8 cellular contexts compared by ENCODE assay signal in the genomic region with DNA sequence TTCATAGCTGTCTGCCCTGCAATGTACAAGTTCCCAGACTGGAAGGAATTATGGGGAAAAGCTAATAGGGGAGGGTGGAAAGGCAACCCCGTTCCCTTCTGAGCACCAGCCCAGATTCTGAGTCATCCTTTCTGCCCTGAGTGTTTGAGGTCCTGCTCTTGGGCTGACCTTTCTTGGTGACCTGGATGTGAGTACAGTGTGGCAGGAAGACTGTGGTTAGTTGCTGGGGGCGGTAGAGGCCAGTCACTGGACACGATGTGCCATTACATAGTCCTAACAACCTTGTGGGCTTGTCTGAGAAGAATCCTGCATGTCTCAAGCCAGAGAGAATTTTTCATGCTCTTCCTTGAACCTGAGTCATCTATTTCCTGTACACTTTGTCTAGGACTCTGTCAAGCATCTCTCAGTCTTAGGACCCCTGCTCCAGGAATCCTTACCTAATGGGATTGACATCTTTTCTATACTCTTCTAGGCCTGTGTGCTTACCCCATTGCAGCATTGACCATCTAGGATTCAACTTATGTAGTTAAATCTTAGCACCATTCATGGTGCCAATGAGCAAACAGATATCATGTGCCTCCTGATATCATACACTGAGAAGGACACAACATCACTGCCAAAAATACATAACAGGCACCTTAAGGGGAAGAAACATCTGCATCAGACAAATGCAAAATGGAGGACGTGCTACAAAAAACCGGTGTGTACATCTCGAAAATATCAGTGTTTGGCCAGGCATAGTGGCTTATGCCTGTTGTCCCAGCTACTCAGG. TPM values are rescaled to one million over a fixed set of nuclear protein-coding genes. Genes with fewer than 3 reads are reported as not detected.
DNase-seq lines count a peak whose midpoint lies in the region; TF ChIP-seq lines count a peak whose summit lies in the region.

No MANE protein-coding gene starts in this region.

- TF ChIP-seq CTCF in RWPE1 (conservative IDR thresholded peaks at IDR 0.05; ENCODE audit: low read depth) (no peak), esophagus squamous epithelium (IDR thresholded peaks at IDR 0.05) (no peak), GM10248 (IDR thresholded peaks at IDR 0.05; ENCODE audit: control extremely low read depth, extremely low read depth, low read depth, missing control alignments) (no peak), BE2C (IDR thresholded peaks at IDR 0.05; ENCODE audit: low read depth, low read length) (no peak)

- CTCF ChIA-PET in RWPE1 (lab: Yijun Ruan, JAX): no interaction called here
- CTCF ChIA-PET in GM10248 (lab: Yijun Ruan, JAX): interaction anchor here (1.0 to 4.8 kb wide), 12 partner anchors 7 to 224 kb away, joined by 3 to 72 read pairs (median 18); partner anchors contain the start of genes ANGPTL4, KANK3, MARCHF2 and MYO1F

- H3K4me3 ChIP-seq in esophagus squamous epithelium (no peak overlapping the region), BE2C (ENCODE audit: low read depth, low read length) (no peak overlapping the region)

- H3K27me3 ChIP-seq in esophagus squamous epithelium (peaks cover 0 to 29% (median 0%) of the 10 kb centered on the region in 4 donors), BE2C (peaks cover 16% of the 10 kb centered on the region)

- H3K27ac ChIP-seq in RWPE1 (peak overlapping the region; percentile 77), esophagus squamous epithelium (peak overlapping the region in 3 of 4 donors; percentile 6 to 15 (median 13))

- H3K36me3 ChIP-seq in esophagus squamous epithelium: no peaks in the 10 kb centered on the region
- H3K36me3 ChIP-seq in BE2C: no peaks in the 10 kb centered on the region

- WGBS in esophagus squamous epithelium, 2 donors: 50 to 60% methylated on average over 6 of the region's 6 CpGs

- TF ChIP-seq POLR2A in esophagus squamous epithelium (IDR thresholded peaks at IDR 0.05): no peak

- POLR2A ChIA-PET in RWPE1 (lab: Yijun Ruan, JAX; ENCODE audit: low non-redundant PET) (no interaction called here), GM10248 (lab: Yijun Ruan, JAX) (no interaction called here)

- no peaks in the 10 kb centered on the region for H3K9me3 ChIP-seq in esophagus squamous epithelium
- no peaks in the 10 kb centered on the region; the same call in 1 of the 2 replicates for H3K9me3 ChIP-seq in BE2C

- intact Hi-C loops in esophagus squamous epithelium (cut with DNase I) (loop anchor here (10.0 kb wide), 1 partner anchor 229 kb away; no protein-coding TSS in a partner anchor), posterior vena cava (cut with DNase I) (loop anchor here in 1 of 2 donors (2.0 kb wide), 1 partner anchor 41 kb away; no protein-coding TSS in a partner anchor)

- H3K4me1 ChIP-seq in esophagus squamous epithelium (peaks cover 7 to 42% (median 13%) of the 10 kb centered on the region in 3 donors), BE2C (no peaks in the 10 kb centered on the region; the same call in 1 of the 2 replicates)

- DNase-seq in GM04503 (ENCODE audit: low read depth): peak; percentile 99
- DNase-seq in RWPE1 (ENCODE audit: low spot score): peak; percentile 69
- DNase-seq in esophagus squamous epithelium (lab: John Stamatoyannopoulos, UW): no peak
- peak; percentile 89 for DNase-seq in posterior vena cava (ENCODE audit: low spot score)
- DNase-seq in GM10248 (ENCODE audit: extremely low spot score): no peak
- DNase-seq in inferior parietal cortex (ENCODE audit: extremely low spot score): no peak
- DNase-seq in NCI-H2171 (lab: John Stamatoyannopoulos, UW): no peak
- DNase-seq in BE2C: no peak

RNA-seq across cellular contexts. Expression of gene ANGPTL4, which starts 8.1 kb away (rescaled TPM):
- total RNA-seq in esophagus squamous epithelium (10 to 100 TPM; 17.0 to 37.1 (median 19.2) TPM), posterior vena cava (10 to 100 TPM; 10.4 to 95.3 TPM)
- polyA plus RNA-seq in BE2C (2012; ENCODE audit: insufficient read depth, insufficient read length, low read depth): 14.4 TPM

RNA-seq across cellular contexts. Expression of gene KANK3, which starts 12.8 kb away (rescaled TPM):
- 1 to 10 TPM; 2.9 to 8.8 (median 4.4) TPM for total RNA-seq in esophagus squamous epithelium
- 10 to 100 TPM; 11.0 to 22.5 TPM for total RNA-seq in posterior vena cava
- not detected for polyA plus RNA-seq in BE2C (2012; ENCODE audit: insufficient read depth, insufficient read length, low read depth)

RNA-seq across cellular contexts. Expression of gene RAB11B, which starts 34.3 kb away (rescaled TPM):
- total RNA-seq in esophagus squamous epithelium (10 to 100 TPM; 11.3 to 44.0 (median 26.0) TPM), posterior vena cava (10 to 100 TPM; 83.1 to 86.9 TPM)
- 401 TPM for polyA plus RNA-seq in BE2C (2012; ENCODE audit: insufficient read depth, insufficient read length, low read depth)

RNA-seq across cellular contexts. Expression of gene RPS28, which starts 34.5 kb away (rescaled TPM):
- total RNA-seq in esophagus squamous epithelium (100 to 1,000 TPM; 267 to 710 (median 400) TPM), posterior vena cava (100 to 1,000 TPM; 798 to 911 TPM)
- 1,781 TPM for polyA plus RNA-seq in BE2C (2012; ENCODE audit: insufficient read depth, insufficient read length, low read depth)

RNA-seq across cellular contexts. Expression of gene NDUFA7, which starts 34.6 kb away (rescaled TPM):
- total RNA-seq in esophagus squamous epithelium: 10 to 100 TPM; 23.8 to 40.6 (median 32.8) TPM
- 10 to 100 TPM; 29.8 to 31.2 TPM for total RNA-seq in posterior vena cava
- 211 TPM for polyA plus RNA-seq in BE2C (2012; ENCODE audit: insufficient read depth, insufficient read length, low read depth)

Comparison
In these comparisons a context has a peak if more than half of its experiments do, and no peak if none do; other contexts are left out.
1. DNase-seq: peak in GM04503 (single experiment), RWPE1 (single experiment) and posterior vena cava (single experiment); none in esophagus squamous epithelium (single experiment), GM10248 (single experiment), inferior parietal cortex (single experiment), NCI-H2171 (single experiment) and BE2C (single experiment).